Comparison of ENCODE assay signal across 1 cellular context in genomic region chr22:50183141-50183971, GRCh38.
A peak's percentile ranks its signal among the peaks of the same experiment; 100 is the strongest.
TF ChIP-seq lines count a peak whose summit lies in the region.

No MANE protein-coding gene starts in this region.

TF ChIP-seq in K562, 482 proteins besides CTCF, POLR2A, EP300 and RAD21:
- no peak for TF ChIP-seq FUS (optimal IDR thresholded peaks at IDR 0.05; ENCODE audit: low read depth, low read length)
- 0 out of 2 replicates have a peak, but pooled peaks have one; percentile 28 for TF ChIP-seq POLR2G (IDR thresholded peaks at IDR 0.05; ENCODE audit: low read depth, low read length)
